ENCODE assay signal across 2 cellular contexts in the genomic region with DNA sequence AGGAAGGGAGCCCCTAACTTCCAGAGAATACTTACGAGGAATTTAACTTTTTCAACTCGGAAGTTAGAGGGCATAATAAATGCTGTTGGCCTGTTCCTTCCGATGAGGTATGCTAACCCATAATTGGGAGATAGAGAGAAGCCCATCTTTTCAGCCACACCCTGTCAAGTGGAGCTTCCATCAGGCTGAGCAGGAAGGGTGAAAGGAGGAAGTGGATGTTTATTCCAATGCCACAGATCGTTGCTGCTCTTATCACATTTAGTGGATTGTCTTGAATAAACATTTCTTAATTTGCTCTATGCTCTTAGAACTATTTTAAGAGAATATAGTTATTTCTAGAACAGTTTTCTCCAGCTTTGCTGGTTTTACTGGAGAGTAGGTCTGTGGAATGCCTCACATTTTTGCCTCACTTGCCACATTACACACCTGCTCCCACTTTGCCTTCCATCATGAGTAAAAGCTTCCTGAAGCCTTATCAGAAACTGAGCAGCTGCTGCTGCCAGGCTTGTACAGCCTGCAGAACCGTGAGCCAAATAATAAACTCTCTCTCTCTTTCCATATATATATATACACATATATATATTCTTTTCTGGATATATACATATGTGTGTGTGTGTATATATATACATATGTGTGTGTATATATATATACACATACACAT.
TF ChIP-seq lines count a peak whose summit lies in the region.

No MANE protein-coding gene starts in this region.

TF ChIP-seq in IMR-90, 13 proteins besides CTCF, POLR2A, EP300 and RAD21:
- TF ChIP-seq RFX5 (IDR thresholded peaks at IDR 0.05; ENCODE audit: low read depth, low read length) (no peak), CEBPB (IDR thresholded peaks at IDR 0.05; ENCODE audit: low read depth, low read length) (no peak), CHD1 (IDR thresholded peaks at IDR 0.05; ENCODE audit: low read depth, low read length) (no peak), MAFK (IDR thresholded peaks at IDR 0.05; ENCODE audit: low read depth, low read length) (no peak), FOS (IDR thresholded peaks at IDR 0.05; ENCODE audit: low read depth, low read length) (no peak), BHLHE40 (IDR thresholded peaks at IDR 0.05; ENCODE audit: low read depth, low read length) (no peak), SMC3 (IDR thresholded peaks at IDR 0.05; ENCODE audit: low read depth, low read length) (no peak), MAZ (IDR thresholded peaks at IDR 0.05; ENCODE audit: borderline replicate concordance, low read depth, low read length) (no peak), MXI1 (IDR thresholded peaks at IDR 0.05; ENCODE audit: borderline replicate concordance, low read depth, low read length) (no peak), NFE2L2 (IDR thresholded peaks at IDR 0.05; ENCODE audit: low read depth, low read length) (no peak), RCOR1 (IDR thresholded peaks at IDR 0.05; ENCODE audit: insufficient replicate concordance, low read length) (no peak)
- TF ChIP-seq, protein P1, sequence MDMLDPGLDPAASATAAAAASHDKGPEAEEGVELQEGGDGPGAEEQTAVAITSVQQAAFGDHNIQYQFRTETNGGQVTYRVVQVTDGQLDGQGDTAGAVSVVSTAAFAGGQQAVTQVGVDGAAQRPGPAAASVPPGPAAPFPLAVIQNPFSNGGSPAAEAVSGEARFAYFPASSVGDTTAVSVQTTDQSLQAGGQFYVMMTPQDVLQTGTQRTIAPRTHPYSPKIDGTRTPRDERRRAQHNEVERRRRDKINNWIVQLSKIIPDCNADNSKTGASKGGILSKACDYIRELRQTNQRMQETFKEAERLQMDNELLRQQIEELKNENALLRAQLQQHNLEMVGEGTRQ (IDR thresholded peaks at IDR 0.05; ENCODE audit: low read depth, low read length) = no peak
- TF ChIP-seq, protein P2, sequence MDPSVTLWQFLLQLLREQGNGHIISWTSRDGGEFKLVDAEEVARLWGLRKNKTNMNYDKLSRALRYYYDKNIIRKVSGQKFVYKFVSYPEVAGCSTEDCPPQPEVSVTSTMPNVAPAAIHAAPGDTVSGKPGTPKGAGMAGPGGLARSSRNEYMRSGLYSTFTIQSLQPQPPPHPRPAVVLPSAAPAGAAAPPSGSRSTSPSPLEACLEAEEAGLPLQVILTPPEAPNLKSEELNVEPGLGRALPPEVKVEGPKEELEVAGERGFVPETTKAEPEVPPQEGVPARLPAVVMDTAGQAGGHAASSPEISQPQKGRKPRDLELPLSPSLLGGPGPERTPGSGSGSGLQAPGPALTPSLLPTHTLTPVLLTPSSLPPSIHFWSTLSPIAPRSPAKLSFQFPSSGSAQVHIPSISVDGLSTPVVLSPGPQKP (IDR thresholded peaks at IDR 0.05; ENCODE audit: borderline replicate concordance, low read depth, low read length) = no peak

TF ChIP-seq in endothelial cell of umbilical vein, 7 proteins besides CTCF, POLR2A, EP300 and RAD21:
- no peak for TF ChIP-seq EZH2 (IDR thresholded peaks at IDR 0.05; ENCODE audit: borderline replicate concordance, low read depth, low read length, severe bottlenecking)
- TF ChIP-seq GATA2 (IDR thresholded peaks at IDR 0.05; ENCODE audit: insufficient read depth, insufficient read length, low read depth, low read length) = peak; percentile 72
- no peak for TF ChIP-seq MYC (IDR thresholded peaks at IDR 0.05; ENCODE audit: low read depth, low read length)
